Comparison of ENCODE assay signal across 22 cellular contexts in the genomic region with DNA sequence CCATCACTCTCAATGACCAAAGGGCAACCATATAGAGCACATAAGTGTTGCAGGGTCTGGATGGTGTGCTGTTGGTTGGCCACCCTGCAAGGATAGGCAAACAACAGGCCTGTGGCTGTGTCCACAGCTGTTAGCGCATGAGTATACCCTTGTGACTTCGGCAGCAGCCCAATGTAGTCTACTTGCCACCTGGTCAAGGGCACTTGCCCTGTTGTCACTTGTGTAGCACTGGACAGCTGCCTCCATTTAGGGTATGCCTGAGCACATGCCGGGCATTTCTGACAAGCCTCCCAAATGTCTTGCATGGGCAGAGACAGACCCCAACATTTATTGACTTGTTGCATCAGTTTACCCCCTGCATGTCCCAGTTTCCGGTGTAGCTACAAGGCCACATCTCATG. TPM values are rescaled to one million over a fixed set of nuclear protein-coding genes. Genes with fewer than 3 reads are reported as not detected.
A peak's percentile ranks its signal among the peaks of the same experiment; 100 is the strongest.
DNase-seq lines count a peak whose midpoint lies in the region; ATAC-seq, FAIRE-seq and TF ChIP-seq lines count a peak whose summit lies in the region.
"Had no signal": no experiment of that assay in that cellular context is flagged by ENCODE, and none has a peak within 500 bp of the region (broad histone marks: within the 10 kb centered on the region; RNA-seq: fewer than 3 reads in every experiment).

No MANE protein-coding gene starts in this region.

- no peak overlapping the region for H3K9ac ChIP-seq in H1 (replicated peaks in 1 of 4; ENCODE audit: extremely low read depth in 1 of 4, low read depth in 3 of 4, low read length in 3 of 4)
- no peak overlapping the region for H3K9ac ChIP-seq in neuronal stem cell (ENCODE audit: low read depth, low read length, poor library complexity)
- H3K9ac ChIP-seq: GM23248 had no signal

- TF ChIP-seq POLR2A in H1 (IDR thresholded peaks at IDR 0.05; ENCODE audit: control extremely low read depth in 1 of 2, low read depth in 2 of 2, low read length in 2 of 2), result no peak

- no peak for TF ChIP-seq EP300 in H1 (IDR thresholded peaks at IDR 0.05; ENCODE audit: borderline replicate concordance in 1 of 2, low read depth in 2 of 2, low read length in 2 of 2)

- H3K4me1 ChIP-seq in H1 (replicated peaks in 1 of 4; ENCODE audit: control insufficient read depth in 3 of 4, insufficient read depth in 4 of 4, low read length in 3 of 4) (peaks cover 0 to 6% (median 5%) of the 10 kb centered on the region in 4 experiments; a peak in 4 of 7 replicates), neuronal stem cell (ENCODE audit: control insufficient read depth in 2 of 2, insufficient read depth in 1 of 2, low read depth in 1 of 2, low read length in 2 of 2) (no peaks in the 10 kb centered on the region)

- ATAC-seq in HG03039 (IDR thresholded peaks at IDR 0.05; ENCODE audit: unreplicated experiment), result no peak
- ATAC-seq: HCT116 had no signal

- H2BK20ac ChIP-seq in H1 (ENCODE audit: low read length), result no peak overlapping the region

- 96% methylated on average over 4 of the region's 4 CpGs; no CpG with 5 or more reads in 1 of the 2 experiments for WGBS in H1 (ENCODE audit: extremely low coverage in 1 of 2, insufficient coverage in 1 of 2, insufficient read length in 1 of 2, insufficient replicate concordance in 2 of 2, low coverage in 1 of 2, low lambda C conversion rate in 2 of 2, missing lambda C conversion rate in 1 of 2), 2 experiments
- no CpG with 5 or more reads among the region's 4 CpGs for WGBS in neuronal stem cell (ENCODE audit: extremely low coverage in 2 of 2, insufficient read length in 2 of 2, insufficient replicate concordance in 1 of 2), 2 donors

- H3K4me2 ChIP-seq in H1 (ENCODE audit: insufficient read depth in 1 of 2, low read depth in 2 of 2, low read length in 2 of 2), result no peak overlapping the region
- H3K4me2 ChIP-seq in neuronal stem cell (ENCODE audit: insufficient read depth, low read length, poor library complexity, severe bottlenecking), result no peak overlapping the region

- H3K18ac ChIP-seq in H1 (ENCODE audit: extremely low read depth, low read length), result no peak overlapping the region
- H3K18ac ChIP-seq in neuronal stem cell (ENCODE audit: low read length), result no peak overlapping the region

- no peak overlapping the region for H2BK120ac ChIP-seq in H1 (replicated peaks; ENCODE audit: low read depth, low read length)
- no peak overlapping the region for H2BK120ac ChIP-seq in neuronal stem cell (ENCODE audit: low read depth, low read length)

- H3K27ac ChIP-seq in H1 (ENCODE audit: low read depth, low read length) (no peak overlapping the region), neuronal stem cell (replicated peaks; ENCODE audit: low read length) (no peak overlapping the region)
- H3K27ac ChIP-seq: GM23248 had no signal

- H2BK5ac ChIP-seq in H1 (ENCODE audit: low read depth, low read length) (0 out of 2 replicates have a peak overlapping the region, but pooled peaks have one; percentile 5), neuronal stem cell (ENCODE audit: low read length) (no peak overlapping the region)

- H4K5ac ChIP-seq in H1 (ENCODE audit: insufficient read length, low read depth, low read length), result no peak overlapping the region

- CTCF ChIA-PET in H1 (lab: Charles Lee; ENCODE audit: partially characterized antibody), result interaction anchor here (0.8 to 1.8 kb wide), 4 partner anchors 9 to 205 kb away, joined by 3 to 6 read pairs (median 4); no protein-coding TSS in a partner anchor

- no peak overlapping the region for H2AFZ ChIP-seq in H1 (ENCODE audit: low read length)
- no peak overlapping the region for H2AFZ ChIP-seq in neuronal stem cell (ENCODE audit: low read length)
- H2AFZ ChIP-seq: GM23248 had no signal

- H3K4me3 ChIP-seq in H1 (ENCODE audit: extremely low read depth in 1 of 4, insufficient read depth in 2 of 4, low read depth in 3 of 4, low read length in 4 of 4) (no peak overlapping the region), neuronal stem cell (ENCODE audit: low read length in 2 of 2) (no peak overlapping the region)
- H3K4me3 ChIP-seq: GM23248 had no signal

- no peaks in the 10 kb centered on the region for H3K36me3 ChIP-seq in H1 (ENCODE audit: control insufficient read depth in 2 of 4, insufficient read depth in 4 of 4, low read length in 3 of 4)
- no peaks in the 10 kb centered on the region for H3K36me3 ChIP-seq in neuronal stem cell (replicated peaks in 1 of 2; ENCODE audit: control insufficient read depth in 2 of 2, insufficient read depth in 2 of 2, low read length in 2 of 2)

- POLR2A ChIA-PET in H1 (lab: Charles Lee; ENCODE audit: partially characterized antibody), result no interaction called here

- H4K91ac ChIP-seq in H1 (replicated peaks; ENCODE audit: insufficient read length, low read length) (no peak overlapping the region), neuronal stem cell (ENCODE audit: low read depth, low read length, poor library complexity) (no peak overlapping the region)

- no peak overlapping the region for H3K23ac ChIP-seq in H1 (ENCODE audit: insufficient read length)
- H3K23ac ChIP-seq in neuronal stem cell (ENCODE audit: low read depth, low read length, poor library complexity), result no peak overlapping the region

- DNase-seq in H1 (ENCODE audit: low read depth in 1 of 2, low spot score in 2 of 2), result no peak
- DNase-seq in neuronal stem cell (ENCODE audit: low spot score), result no peak
- no peak for DNase-seq in urothelium cell line (ENCODE audit: low spot score)
- no peak for DNase-seq in NCI-H82 (lab: John Stamatoyannopoulos, UW)
- no peak for DNase-seq in D721Med (ENCODE audit: insufficient read length, low spot score)
- DNase-seq: C1 segment of cervical spinal cord; Calu3; CD4-positive, alpha-beta memory T cell; COR-L47; DMS153; DND-41; GM23248; H9 had no signal

- no peak for TF ChIP-seq CTCF in H1 (IDR thresholded peaks at IDR 0.05; ENCODE audit: control extremely low read depth in 1 of 3, insufficient read depth in 1 of 3, low read depth in 1 of 3, low read length in 3 of 3)
- TF ChIP-seq CTCF in D721Med (IDR thresholded peaks at IDR 0.05; ENCODE audit: insufficient read depth, missing control alignments), result no peak

- H3K79me1 ChIP-seq in H1 (ENCODE audit: low read depth, low read length) (no peaks in the 10 kb centered on the region), neuronal stem cell (ENCODE audit: low read depth, low read length) (no peaks in the 10 kb centered on the region)

- H3K14ac ChIP-seq in H1 (ENCODE audit: insufficient read length), result no peak overlapping the region
- H3K14ac ChIP-seq in neuronal stem cell (ENCODE audit: low read length), result peak overlapping the region; percentile 64

- H3K4ac ChIP-seq in H1 (replicated peaks; ENCODE audit: insufficient read length, low read depth, low read length) (no peak overlapping the region), neuronal stem cell (ENCODE audit: low read length) (no peak overlapping the region)

- no peak overlapping the region for H2BK12ac ChIP-seq in H1 (ENCODE audit: low read depth, low read length)
- no peak overlapping the region for H2BK12ac ChIP-seq in neuronal stem cell (ENCODE audit: low read length)

- H4K20me1 ChIP-seq in H1 (replicated peaks in 1 of 2; ENCODE audit: control insufficient read depth in 1 of 2, insufficient read depth in 2 of 2, low read length in 2 of 2), result no peaks in the 10 kb centered on the region

- no peaks in the 10 kb centered on the region for H3K23me2 ChIP-seq in H1 (ENCODE audit: low read depth, low read length)

- H3K56ac ChIP-seq in H1 (replicated peaks; ENCODE audit: insufficient read length, low read depth, low read length), result no peak overlapping the region

- H2AK5ac ChIP-seq in H1 (ENCODE audit: low read depth, low read length) (no peak overlapping the region), neuronal stem cell (ENCODE audit: low read depth, low read length) (no peak overlapping the region)

- no peak for TF ChIP-seq RAD21 in H1 (IDR thresholded peaks at IDR 0.05 in 1 of 2, conservative IDR thresholded peaks at IDR 0.05 in 1 of 2; ENCODE audit: low read depth in 2 of 2, low read length in 2 of 2)

- H3K27me3 ChIP-seq in H1 (replicated peaks in 1 of 4; ENCODE audit: control insufficient read depth in 3 of 4, extremely low read depth in 1 of 4, insufficient read depth in 3 of 4, low read length in 3 of 4), result no peaks in the 10 kb centered on the region
- no peaks in the 10 kb centered on the region for H3K27me3 ChIP-seq in neuronal stem cell (ENCODE audit: control insufficient read depth in 3 of 3, insufficient read depth in 3 of 3, low read depth in 1 of 3, low read length in 3 of 3)

- H3K9me3 ChIP-seq in H1 (ENCODE audit: insufficient read depth in 2 of 2, low read depth in 1 of 2, low read length in 1 of 2), result no peaks in the 10 kb centered on the region
- no peaks in the 10 kb centered on the region for H3K9me3 ChIP-seq in neuronal stem cell (replicated peaks in 1 of 2; ENCODE audit: control insufficient read depth in 2 of 2, insufficient read depth in 1 of 2, low read depth in 1 of 2, low read length in 2 of 2)

- H4K8ac ChIP-seq in H1 (ENCODE audit: extremely low read depth, insufficient read depth, low read length), result no peak overlapping the region; the same call in 1 of the 2 replicates
- H4K8ac ChIP-seq in neuronal stem cell (ENCODE audit: low read depth, low read length), result no peak overlapping the region

- H2BK15ac ChIP-seq in H1 (ENCODE audit: low read length) (no peak overlapping the region), neuronal stem cell (ENCODE audit: low read length) (no peak overlapping the region)

- H3K79me2 ChIP-seq in H1 (ENCODE audit: control insufficient read depth in 1 of 2, insufficient read depth in 2 of 2, low read length in 2 of 2), result no peaks in the 10 kb centered on the region

- FAIRE-seq in H1 (lab: Jason Lieb, UNC) (no peak), urothelium cell line (lab: Jason Lieb, UNC) (peak; percentile 79), D721Med (lab: Jason Lieb, UNC) (no peak)
- FAIRE-seq: G401.6, GM12892, GM19239 had no signal

RNA-seq across cellular contexts. Expression of gene CCRL2, which starts 12.8 kb away (rescaled TPM):
- not detected in 2 replicates for total RNA-seq in H1 (2021; fragmentation: NEBNext Ultra II Directional; extraction: Animal tissue kit (Norgen Biotek cat#: 25700))
- polyA plus RNA-seq in H1 (2011; rRNA removed), result not detected in 2 replicates
- polyA plus RNA-seq in H1 (2011; cell fraction: cytosol; rRNA removed), result not detected
- polyA plus RNA-seq in H1 (2011; cell fraction: nucleus; rRNA removed), result not detected
- not detected in 4 replicates for polyA plus RNA-seq in H1 (2012, experiment 1 of 2)
- not detected for polyA plus RNA-seq in H1 (2012, experiment 2 of 2)
- polyA plus RNA-seq in H1 (2013, experiment 1 of 2), result not detected
- polyA plus RNA-seq in H1 (2013, experiment 2 of 2), result not detected
- not detected in 2 replicates for polyA minus RNA-seq in H1 (2011; rRNA and poly(A)+ RNA removed)
- polyA minus RNA-seq in H1 (2011; cell fraction: cytosol; rRNA and poly(A)+ RNA removed), result not detected
- not detected for polyA minus RNA-seq in H1 (2011; cell fraction: nucleus; rRNA and poly(A)+ RNA removed)
- polyA plus RNA-seq in neuronal stem cell (2013, experiment 1 of 2), result not detected
- not detected for polyA plus RNA-seq in neuronal stem cell (2013, experiment 2 of 2)
- total RNA-seq: A172, A673, Calu3, GM23248, H9 had no signal
- polyA plus RNA-seq: BJ, GM23248 had no signal

RNA-seq across cellular contexts. Expression of gene LTF, which starts 44.9 kb away (rescaled TPM):
- total RNA-seq in H1 (2021; fragmentation: NEBNext Ultra II Directional; extraction: Animal tissue kit (Norgen Biotek cat#: 25700)), result 0.80 and 0.99 TPM in 2 replicates
- polyA plus RNA-seq in H1 (2011; rRNA removed), result 0.23 and 0.36 TPM in 2 replicates
- 0.36 TPM for polyA plus RNA-seq in H1 (2011; cell fraction: cytosol; rRNA removed)
- 0.76 TPM for polyA plus RNA-seq in H1 (2011; cell fraction: nucleus; rRNA removed)
- 0.41 to 0.60 TPM (median 0.47 TPM) in 4 replicates for polyA plus RNA-seq in H1 (2012, experiment 1 of 2)
- 0.66 TPM for polyA plus RNA-seq in H1 (2012, experiment 2 of 2)
- polyA plus RNA-seq in H1 (2013, experiment 1 of 2), result 0.55 TPM
- polyA plus RNA-seq in H1 (2013, experiment 2 of 2), result 0.50 TPM
- 0.28 and 0.93 TPM in 2 replicates for polyA minus RNA-seq in H1 (2011; rRNA and poly(A)+ RNA removed)
- polyA minus RNA-seq in H1 (2011; cell fraction: cytosol; rRNA and poly(A)+ RNA removed), result 1.7 TPM
- polyA minus RNA-seq in H1 (2011; cell fraction: nucleus; rRNA and poly(A)+ RNA removed), result not detected
- polyA plus RNA-seq in neuronal stem cell (2013, experiment 1 of 2), result not detected
- 0.01 TPM for polyA plus RNA-seq in neuronal stem cell (2013, experiment 2 of 2)
- total RNA-seq: A172; A673; Calu3; CD4-positive, alpha-beta memory T cell; GM23248; H4; H9 had no signal
- polyA plus RNA-seq: BJ; CD4-positive, alpha-beta memory T cell; GM23248 had no signal

RNA-seq across cellular contexts. Expression of gene CCR5, which starts 49.1 kb away (rescaled TPM):
- not detected in 2 replicates for total RNA-seq in H1 (2021; fragmentation: NEBNext Ultra II Directional; extraction: Animal tissue kit (Norgen Biotek cat#: 25700))
- polyA plus RNA-seq in H1 (2011; rRNA removed), result not detected in 2 replicates
- polyA plus RNA-seq in H1 (2011; cell fraction: cytosol; rRNA removed), result not detected
- not detected for polyA plus RNA-seq in H1 (2011; cell fraction: nucleus; rRNA removed)
- polyA plus RNA-seq in H1 (2012, experiment 1 of 2), result not detected in 4 replicates
- polyA plus RNA-seq in H1 (2012, experiment 2 of 2), result not detected
- not detected for polyA plus RNA-seq in H1 (2013, experiment 1 of 2)
- not detected for polyA plus RNA-seq in H1 (2013, experiment 2 of 2)
- not detected in 2 replicates for polyA minus RNA-seq in H1 (2011; rRNA and poly(A)+ RNA removed)
- not detected for polyA minus RNA-seq in H1 (2011; cell fraction: cytosol; rRNA and poly(A)+ RNA removed)
- not detected for polyA minus RNA-seq in H1 (2011; cell fraction: nucleus; rRNA and poly(A)+ RNA removed)
- not detected for polyA plus RNA-seq in neuronal stem cell (2013, experiment 1 of 2)
- not detected for polyA plus RNA-seq in neuronal stem cell (2013, experiment 2 of 2)
- total RNA-seq: A172, A673, Calu3, GM23248, H4, H9 had no signal
- polyA plus RNA-seq: BJ, GM23248 had no signal
